In genomic region chr22:20313306-20314077, GRCh38 we compare ENCODE assay signal across 9 cellular contexts. TPM values are rescaled to one million over a fixed set of nuclear protein-coding genes. Genes with fewer than 3 reads are reported as not detected.
DNase-seq lines count a peak whose midpoint lies in the region; ATAC-seq, FAIRE-seq and TF ChIP-seq lines count a peak whose summit lies in the region.
"Not testable (repeated sequence)": the region's sequence is repeated elsewhere in the genome, so short reads cannot be mapped to it uniquely, and the experiment has no call there.
"Had no signal": no experiment of that assay in that cellular context is flagged by ENCODE, and none has a peak within 500 bp of the region (broad histone marks: within the 10 kb centered on the region; RNA-seq: fewer than 3 reads in every experiment).

No MANE protein-coding gene starts in this region.

- peaks cover 15% of the 10 kb centered on the region for H3K4me1 Mint-ChIP-seq in activated CD8-positive, alpha-beta T cell treated with anti-CD3 and anti-CD28 coated beads, Interleukin-2, amount 10 ng/mL, durations not matched to agents 7 days and 5 days (ENCODE audit: low read depth)
- H3K4me1 Mint-ChIP-seq in osteocyte (ENCODE audit: unreplicated experiment) (peaks cover 22% of the 10 kb centered on the region), type B pancreatic cell (ENCODE audit: unreplicated experiment) (peaks cover 17% of the 10 kb centered on the region)

- H3K4me2 ChIP-seq in GM23248 (ENCODE audit: unreplicated experiment); PC-3 (ENCODE audit: low read length); K562 (ENCODE audit: insufficient read depth, low read length); HepG2 (ENCODE audit: low read depth, low read length): not testable (repeated sequence)

- not testable (repeated sequence) for H3K27ac ChIP-seq in GM23248; PC-3 (ENCODE audit: low read length); K562 (ENCODE audit: extremely low read depth, low read depth, low read length); HepG2 (ENCODE audit: extremely low read length, insufficient read depth, low read length)

- not testable (repeated sequence) for H3K36me3 ChIP-seq in GM23248 (ENCODE audit: low read depth); PC-3 (ENCODE audit: low read depth, low read length); K562 (ENCODE audit: control insufficient read depth, insufficient read depth, low read length); HepG2 (replicated peaks in 1 of 2; ENCODE audit: control insufficient read depth in 1 of 2, insufficient read depth in 2 of 2, low read length in 2 of 2)

- H3K9ac ChIP-seq in GM23248; PC-3 (ENCODE audit: low read length); K562 (ENCODE audit: insufficient read depth in 1 of 2, low read depth in 2 of 2, low read length in 2 of 2); HepG2 (ENCODE audit: insufficient read depth, low read depth, low read length): not testable (repeated sequence)

- not testable (repeated sequence) for TF ChIP-seq POLR2A in K562 (conservative IDR thresholded peaks at IDR 0.05); HepG2 (IDR thresholded peaks at IDR 0.05; ENCODE audit: insufficient read depth in 1 of 2, low read depth in 2 of 2, low read length in 2 of 2)

- H2AFZ ChIP-seq in GM23248; PC-3 (ENCODE audit: low read length); K562 (ENCODE audit: low read depth, low read length); HepG2 (ENCODE audit: low read length): not testable (repeated sequence)

- not testable (repeated sequence) for H3F3A ChIP-seq in GM23248 (ENCODE audit: insufficient read depth); PC-3 (ENCODE audit: low read length, unreplicated experiment)

- H3K4me1 ChIP-seq in GM23248 (ENCODE audit: insufficient read depth) (peaks cover 16% of the 10 kb centered on the region), K562 (replicated peaks in 1 of 2; ENCODE audit: control insufficient read depth in 2 of 2, insufficient read depth in 2 of 2, low read length in 2 of 2) (peaks cover 14 to 39% of the 10 kb centered on the region in 2 experiments; a peak in 4 of 5 replicates), HepG2 (ENCODE audit: insufficient read depth, low read length) (peaks cover 22% of the 10 kb centered on the region)
- not testable (repeated sequence) for H3K4me1 ChIP-seq in PC-3 (ENCODE audit: insufficient read depth, low read length)

- H3K9me1 ChIP-seq in K562 (ENCODE audit: control insufficient read depth, insufficient read depth, low read length) = not testable (repeated sequence)

- H3K9me3 Mint-ChIP-seq in activated CD8-positive, alpha-beta T cell treated with anti-CD3 and anti-CD28 coated beads, Interleukin-2, amount 10 ng/mL, durations not matched to agents 7 days and 5 days (ENCODE audit: insufficient read depth); osteocyte (ENCODE audit: unreplicated experiment); type B pancreatic cell: not testable (repeated sequence)

- H3K27ac Mint-ChIP-seq in activated CD8-positive, alpha-beta T cell treated with anti-CD3 and anti-CD28 coated beads, Interleukin-2, amount 10 ng/mL, durations not matched to agents 7 days and 5 days; osteocyte (ENCODE audit: unreplicated experiment); type B pancreatic cell: not testable (repeated sequence)

- H3K4me3 ChIP-seq in GM23248; PC-3 (ENCODE audit: low read length); K562; epithelial cell of proximal tubule (ENCODE audit: low read depth, low read length); HepG2 (replicated peaks in 1 of 3; ENCODE audit: insufficient read depth in 1 of 3, low read depth in 2 of 3, low read length in 3 of 3): not testable (repeated sequence)

- 79 to 92% methylated on average over 7 to 9 of the region's 11 CpGs for WGBS in GM23248 (ENCODE audit: low coverage in 1 of 2, low lambda C conversion rate in 2 of 2, missing lambda C conversion rate in 2 of 2), 2 experiments
- 58% methylated on average over 10 of the region's 11 CpGs for WGBS in K562 (ENCODE audit: insufficient coverage, low coverage, missing lambda C conversion rate)
- 70% methylated on average over 7 of the region's 11 CpGs for WGBS in HepG2 (ENCODE audit: low lambda C conversion rate)

- in situ Hi-C loops in GM23248 (cut with MboI); HepG2 (cut with HindIII; ENCODE audit: extremely low pct_ligation_motif_present, low pct_unique_long_range_greater_than_20kb): not testable (repeated sequence)
- in situ Hi-C loops in K562 (cut with MboI) = loop anchor here (5.0 to 25.0 kb wide), 2 partner anchors 1396 to 1901 kb away; no protein-coding TSS in a partner anchor

- H3K27me3 ChIP-seq in GM23248 (replicated peaks; ENCODE audit: insufficient read depth); PC-3 (ENCODE audit: low read length); HepG2 (ENCODE audit: control insufficient read depth in 1 of 2, insufficient read depth in 2 of 2, low read length in 2 of 2): not testable (repeated sequence)
- peaks cover 12 to 21% of the 10 kb centered on the region in 2 experiments; a peak in 4 of 5 replicates for H3K27me3 ChIP-seq in K562 (ENCODE audit: control insufficient read depth in 2 of 2, insufficient read depth in 2 of 2, low read length in 2 of 2)

- not testable (repeated sequence) for H3K9me3 ChIP-seq in GM23248 (ENCODE audit: low read depth); PC-3 (ENCODE audit: low read length); K562 (replicated peaks; ENCODE audit: control insufficient read depth, insufficient read depth, low read depth, low read length); HepG2 (ENCODE audit: low read length)

- H3K36me3 Mint-ChIP-seq in activated CD8-positive, alpha-beta T cell treated with anti-CD3 and anti-CD28 coated beads, Interleukin-2, amount 10 ng/mL, durations not matched to agents 7 days and 5 days (ENCODE audit: low read depth); osteocyte (ENCODE audit: unreplicated experiment); type B pancreatic cell: not testable (repeated sequence)

- H3K79me2 ChIP-seq in GM23248 (ENCODE audit: insufficient read depth) (peaks cover 21% of the 10 kb centered on the region), PC-3 (ENCODE audit: low read length) (peaks cover 21% of the 10 kb centered on the region; the same call in 1 of the 2 replicates)
- not testable (repeated sequence) for H3K79me2 ChIP-seq in K562 (ENCODE audit: control insufficient read depth, insufficient read depth, low read length); HepG2 (ENCODE audit: insufficient read depth, low read length)

- TF ChIP-seq CTCF in PC-3 (conservative IDR thresholded peaks at IDR 0.05; ENCODE audit: low read depth, low read length); HepG2 (CRISPR knock-in tag; IDR thresholded peaks at IDR 0.05): not testable (repeated sequence)
- TF ChIP-seq CTCF in K562 (IDR thresholded peaks at IDR 0.05 in 2 of 3, conservative IDR thresholded peaks at IDR 0.05 in 1 of 3; ENCODE audit: insufficient read depth in 2 of 3, low read depth in 1 of 3, low read length in 3 of 3) (peak in 2 of 3 experiments; percentile 21 to 28; a peak in 3 of 6 replicates), epithelial cell of proximal tubule (conservative IDR thresholded peaks at IDR 0.05; ENCODE audit: low read depth, low read length) (peak; percentile 2), osteocyte (IDR thresholded peaks at IDR 0.05) (peak; percentile 19), type B pancreatic cell (conservative IDR thresholded peaks at IDR 0.05) (peak; percentile 41)

- H4K20me1 ChIP-seq in GM23248 (ENCODE audit: insufficient read depth); PC-3 (ENCODE audit: low read length); HepG2 (ENCODE audit: insufficient read depth, low read length): not testable (repeated sequence)
- H4K20me1 ChIP-seq in K562 (replicated peaks; ENCODE audit: control insufficient read depth, insufficient read depth, low read length) = peaks cover 21% of the 10 kb centered on the region

- DNase-seq in GM23248 = peak; percentile 12
- not testable (repeated sequence) for DNase-seq in PC-3; epithelial cell of proximal tubule (ENCODE audit: low read depth); HepG2 (ENCODE audit: low spot score)
- peak; percentile 18 for DNase-seq in activated CD8-positive, alpha-beta T cell treated with anti-CD3 and anti-CD28 coated beads, Interleukin-2, amount 10 ng/mL, durations not matched to agents 7 days and 5 days
- peak in 1 of 4 experiments; percentile 42 for DNase-seq in K562 (ENCODE audit: extremely low read depth in 1 of 4, low spot score in 3 of 4)
- DNase-seq in osteocyte (ENCODE audit: extremely low spot score, unreplicated experiment) = peak; percentile 78
- peak; percentile 58 for DNase-seq in type B pancreatic cell (ENCODE audit: extremely low spot score, unreplicated experiment)

- FAIRE-seq in K562 (lab: Jason Lieb, UNC) = peak; percentile 42
- peak; percentile 90 for FAIRE-seq in HepG2 (lab: Jason Lieb, UNC)

- CTCF ChIA-PET in PC-3 (lab: Charles Lee); activated CD8-positive, alpha-beta T cell treated with anti-CD3 and anti-CD28 coated beads, Interleukin-2, amount 10 ng/mL, durations not matched to agents 7 days and 5 days (lab: Charles Lee); K562 (lab: Yijun Ruan, JAX; ENCODE audit: low intra/inter-chr PET ratio); HepG2 (lab: Yijun Ruan, JAX; ENCODE audit: low intra/inter-chr PET ratio, low total read pairs): not testable (repeated sequence)

- peak in 1 of 2 experiments; percentile 19; a peak in 1 of 4 replicates for TF ChIP-seq RAD21 in K562 (CRISPR knock-in tag; conservative IDR thresholded peaks at IDR 0.05 in 1 of 2, IDR thresholded peaks at IDR 0.05 in 1 of 2)
- not testable (repeated sequence) for TF ChIP-seq RAD21 in HepG2 (CRISPR knock-in tag; IDR thresholded peaks at IDR 0.05)

- not testable (repeated sequence) for BruUV-seq in PC-3 (replicated peaks; lab: Mats Ljungman, UMichigan); K562 (replicated peaks; lab: Mats Ljungman, UMichigan); HepG2 (replicated peaks; lab: Mats Ljungman, UMichigan)

- H3K4me3 Mint-ChIP-seq in activated CD8-positive, alpha-beta T cell treated with anti-CD3 and anti-CD28 coated beads, Interleukin-2, amount 10 ng/mL, durations not matched to agents 7 days and 5 days; osteocyte (ENCODE audit: unreplicated experiment); type B pancreatic cell: not testable (repeated sequence)

- H3K27me3 Mint-ChIP-seq in activated CD8-positive, alpha-beta T cell treated with anti-CD3 and anti-CD28 coated beads, Interleukin-2, amount 10 ng/mL, durations not matched to agents 7 days and 5 days (ENCODE audit: low read depth); osteocyte (ENCODE audit: unreplicated experiment); type B pancreatic cell: not testable (repeated sequence)

- intact Hi-C loops in PC-3 (cut with micrococcal nuclease); K562 (cut with micrococcal nuclease); HepG2 (cut with micrococcal nuclease; ENCODE audit: unreplicated experiment): not testable (repeated sequence)

- POLR2A ChIA-PET in PC-3 (lab: Charles Lee; ENCODE audit: unreplicated experiment); activated CD8-positive, alpha-beta T cell treated with anti-CD3 and anti-CD28 coated beads, Interleukin-2, amount 10 ng/mL, durations not matched to agents 7 days and 5 days (lab: Charles Lee); HepG2 (lab: Yijun Ruan, JAX): not testable (repeated sequence)
- POLR2A ChIA-PET in K562 (lab: Yijun Ruan, JAX) = interaction anchor here (0.7 to 1.7 kb wide), 4 partner anchors 10 to 75 kb away, joined by 3 to 4 read pairs (median 4); no protein-coding TSS in a partner anchor

- ATAC-seq in PC-3 (peak; percentile 56), K562 (peak; percentile 73), HepG2 (peak; percentile 87)
- not testable (repeated sequence) for ATAC-seq in activated CD8-positive, alpha-beta T cell treated with anti-CD3 and anti-CD28 coated beads, Interleukin-2, amount 10 ng/mL, durations not matched to agents 7 days and 5 days

- not testable (repeated sequence) for H3K9me2 ChIP-seq in GM23248 (ENCODE audit: insufficient read depth); PC-3 (replicated peaks; ENCODE audit: low read length)

- TF ChIP-seq EP300 in K562 (IDR thresholded peaks at IDR 0.05; ENCODE audit: low read length); HepG2 (IDR thresholded peaks at IDR 0.05; ENCODE audit: low read depth in 2 of 2, low read length in 2 of 2); HepG2 (CRISPR knock-in tag; IDR thresholded peaks at IDR 0.05; ENCODE audit: borderline replicate concordance): not testable (repeated sequence)

RNA-seq across cellular contexts. Expression of gene DGCR6L, which starts 6.4 kb away (rescaled TPM):
- 73.3 and 84.6 TPM in 2 replicates for total RNA-seq in GM23248 (2014; rRNA removed; shearing (Covaris generic))
- 111 and 114 TPM in 2 replicates for polyA plus RNA-seq in GM23248 (2016; fragmentation: Nextera tagmentation; extraction: Ambion mirVana)
- 78.1 and 84.8 TPM in 2 replicates for total RNA-seq in PC-3 (2014; rRNA removed)
- total RNA-seq in activated CD8-positive, alpha-beta T cell treated with anti-CD3 and anti-CD28 coated beads, Interleukin-2, amount 10 ng/mL, durations not matched to agents 7 days and 5 days = 10 to 100 TPM; 50.4 to 56.3 TPM
- total RNA-seq in K562 (2011; cell fraction: chromatin; rRNA removed; ENCODE audit: low replicate concordance) = 5.8 and 25.8 TPM in 2 replicates
- 37.9 and 39.6 TPM in 2 replicates for total RNA-seq in K562 (2011; cell fraction: nucleolus; rRNA removed)
- total RNA-seq in K562 (2011; cell fraction: nucleoplasm; rRNA removed) = 19.9 and 28.5 TPM in 2 replicates
- 151 and 163 TPM in 2 replicates for total RNA-seq in K562 (2014; rRNA removed)
- 14.1 and 20.0 TPM in 2 replicates for total RNA-seq in K562 (2014; rRNA removed; fragmentation: Illumina TruSeq; extraction: Trizol)
- 78.1 and 78.6 TPM in 2 replicates for total RNA-seq in K562 (2015; rRNA removed; fragmentation: Illumina TruSeq; extraction: Trizol)
- 95.3 and 101 TPM in 2 replicates for total RNA-seq in K562 (2021)
- 51.0 and 88.0 TPM in 2 replicates for polyA plus RNA-seq in K562 (2011; rRNA removed)
- 116 and 204 TPM in 2 replicates for polyA plus RNA-seq in K562 (2011; cell fraction: cytosol; rRNA removed)
- 72.9 and 95.1 TPM in 2 replicates for polyA plus RNA-seq in K562 (2011; cell fraction: nucleus; rRNA removed)
- 80.6 and 161 TPM in 2 replicates for polyA plus RNA-seq in K562 (2012)
- polyA plus RNA-seq in K562 (2014; fragmentation: Illumina TruSeq; extraction: Trizol) = 40.4 and 66.5 TPM in 2 replicates
- 1 to 10 TPM; 3.6 to 8.1 TPM for polyA plus RNA-seq in K562 (2014; fragmentation: Nextera tagmentation; extraction: Ambion mirVana)
- polyA plus RNA-seq in K562 (2014; rRNA removed) = 113 and 117 TPM in 2 replicates
- 14.8 and 17.4 TPM in 2 replicates for polyA minus RNA-seq in K562 (2011; rRNA and poly(A)+ RNA removed)
- 35.4 and 39.9 TPM in 2 replicates for polyA minus RNA-seq in K562 (2011; cell fraction: cytosol; rRNA and poly(A)+ RNA removed)
- 29.2 and 43.1 TPM in 2 replicates for polyA minus RNA-seq in K562 (2011; cell fraction: nucleus; rRNA and poly(A)+ RNA removed)
- 56.9 and 65.2 TPM in 2 replicates for total RNA-seq in epithelial cell of proximal tubule
- total RNA-seq in HepG2 (2016; rRNA removed; fragmentation: Illumina TruSeq; extraction: Trizol) = 28.6 and 35.3 TPM in 2 replicates
- total RNA-seq in HepG2 (2016; cell fraction: cytosol; rRNA removed; fragmentation: Illumina TruSeq; extraction: Trizol; ENCODE audit: low read depth) = 183 and 197 TPM in 2 replicates
- total RNA-seq in HepG2 (2016; cell fraction: insoluble cytoplasmic fraction; rRNA removed; fragmentation: Illumina TruSeq; extraction: Trizol) = 29.9 and 35.6 TPM in 2 replicates
- total RNA-seq in HepG2 (2016; cell fraction: membrane; rRNA removed; fragmentation: Illumina TruSeq; extraction: Trizol) = 126 and 141 TPM in 2 replicates
- 12.8 and 14.2 TPM in 2 replicates for total RNA-seq in HepG2 (2016; cell fraction: nucleus; rRNA removed; fragmentation: Illumina TruSeq; extraction: Trizol)
- polyA plus RNA-seq in HepG2 (2011; rRNA removed) = 17.5 and 21.0 TPM in 2 replicates
- 19.5 and 31.1 TPM in 2 replicates for polyA plus RNA-seq in HepG2 (2011; cell fraction: cytosol; rRNA removed)
- polyA plus RNA-seq in HepG2 (2011; cell fraction: nucleus; rRNA removed) = 16.0 and 19.9 TPM in 2 replicates
- polyA plus RNA-seq in HepG2 (2012) = 11.2 and 14.4 TPM in 2 replicates
- 265 and 266 TPM in 2 replicates for polyA plus RNA-seq in HepG2 (2016; cell fraction: cytosol; fragmentation: Illumina TruSeq; extraction: Trizol; ENCODE audit: low read depth)
- polyA plus RNA-seq in HepG2 (2016; cell fraction: insoluble cytoplasmic fraction; fragmentation: Illumina TruSeq; extraction: Trizol; ENCODE audit: low read depth) = 34.5 and 37.0 TPM in 2 replicates
- polyA plus RNA-seq in HepG2 (2016; cell fraction: membrane; fragmentation: Illumina TruSeq; extraction: Trizol; ENCODE audit: low read depth) = 152 and 154 TPM in 2 replicates
- polyA plus RNA-seq in HepG2 (2016; cell fraction: nucleus; fragmentation: Illumina TruSeq; extraction: Trizol; ENCODE audit: insufficient read depth, low read depth) = 28.6 and 30.7 TPM in 2 replicates
- polyA minus RNA-seq in HepG2 (2011; rRNA and poly(A)+ RNA removed; ENCODE audit: low replicate concordance) = 13.0 and 13.4 TPM in 2 replicates
- polyA minus RNA-seq in HepG2 (2011; cell fraction: cytosol; rRNA and poly(A)+ RNA removed) = 6.3 and 8.1 TPM in 2 replicates
- 3.0 and 4.2 TPM in 2 replicates for polyA minus RNA-seq in HepG2 (2011; cell fraction: nucleus; rRNA and poly(A)+ RNA removed)
- total RNA-seq in osteocyte = 55.0 and 59.4 TPM in 2 replicates
- total RNA-seq in type B pancreatic cell (ENCODE audit: low replicate concordance) = 35.9 and 46.6 TPM in 2 replicates

RNA-seq across cellular contexts. Expression of gene RTN4R, which starts 45.4 kb away (rescaled TPM):
- total RNA-seq in GM23248 (2014; rRNA removed; shearing (Covaris generic)) = 1.4 TPM in 1 of 2 replicates, not detected in the other
- polyA plus RNA-seq in GM23248 (2016; fragmentation: Nextera tagmentation; extraction: Ambion mirVana) (0.25 and 0.47 TPM in 2 replicates), K562 (2011; rRNA removed) (1.3 and 4.4 TPM in 2 replicates), K562 (2014; fragmentation: Illumina TruSeq; extraction: Trizol) (0.46 TPM in 1 of 2 replicates, not detected in the other), K562 (2014; fragmentation: Nextera tagmentation; extraction: Ambion mirVana) (under 1 TPM in 1 of 2 experiments, not detected in 1; 0.04 TPM), K562 (2014; rRNA removed) (1.2 and 2.3 TPM in 2 replicates), HepG2 (2011; rRNA removed) (0.54 and 0.77 TPM in 2 replicates)
- total RNA-seq in PC-3 (2014; rRNA removed) (10.4 and 12.2 TPM in 2 replicates), K562 (2014; rRNA removed) (1.5 and 2.3 TPM in 2 replicates), K562 (2014; rRNA removed; fragmentation: Illumina TruSeq; extraction: Trizol) (not detected in 2 replicates), K562 (2015; rRNA removed; fragmentation: Illumina TruSeq; extraction: Trizol) (0.41 and 0.43 TPM in 2 replicates), K562 (2021) (2.8 and 3.0 TPM in 2 replicates), epithelial cell of proximal tubule (12.1 and 18.6 TPM in 2 replicates), HepG2 (2016; rRNA removed; fragmentation: Illumina TruSeq; extraction: Trizol) (0.11 and 0.22 TPM in 2 replicates), osteocyte (1.5 and 2.1 TPM in 2 replicates), type B pancreatic cell (ENCODE audit: low replicate concordance) (9.0 and 12.8 TPM in 2 replicates)
- 1 to 10 TPM; 3.7 to 3.8 TPM for total RNA-seq in activated CD8-positive, alpha-beta T cell treated with anti-CD3 and anti-CD28 coated beads, Interleukin-2, amount 10 ng/mL, durations not matched to agents 7 days and 5 days
- total RNA-seq in K562 (2011; cell fraction: chromatin; rRNA removed; ENCODE audit: low replicate concordance) = 0.62 and 4.8 TPM in 2 replicates
- total RNA-seq in K562 (2011; cell fraction: nucleolus; rRNA removed) = 7.4 and 9.8 TPM in 2 replicates
- total RNA-seq in K562 (2011; cell fraction: nucleoplasm; rRNA removed) = 3.2 and 3.7 TPM in 2 replicates
- 5.9 and 9.9 TPM in 2 replicates for polyA plus RNA-seq in K562 (2011; cell fraction: cytosol; rRNA removed)
- polyA plus RNA-seq in K562 (2011; cell fraction: nucleus; rRNA removed) = 2.9 and 3.5 TPM in 2 replicates
- 2.9 and 4.6 TPM in 2 replicates for polyA plus RNA-seq in K562 (2012)
- 1.0 and 1.5 TPM in 2 replicates for polyA minus RNA-seq in K562 (2011; rRNA and poly(A)+ RNA removed)
- 5.1 and 13.6 TPM in 2 replicates for polyA minus RNA-seq in K562 (2011; cell fraction: cytosol; rRNA and poly(A)+ RNA removed)
- 0.40 and 1.3 TPM in 2 replicates for polyA minus RNA-seq in K562 (2011; cell fraction: nucleus; rRNA and poly(A)+ RNA removed)
- total RNA-seq in HepG2 (2016; cell fraction: cytosol; rRNA removed; fragmentation: Illumina TruSeq; extraction: Trizol; ENCODE audit: low read depth) = 0.20 and 0.35 TPM in 2 replicates
- 0.10 and 0.35 TPM in 2 replicates for total RNA-seq in HepG2 (2016; cell fraction: insoluble cytoplasmic fraction; rRNA removed; fragmentation: Illumina TruSeq; extraction: Trizol)
- total RNA-seq in HepG2 (2016; cell fraction: membrane; rRNA removed; fragmentation: Illumina TruSeq; extraction: Trizol) = 0.49 and 0.93 TPM in 2 replicates
- 0.65 TPM in 1 of 2 replicates, not detected in the other for total RNA-seq in HepG2 (2016; cell fraction: nucleus; rRNA removed; fragmentation: Illumina TruSeq; extraction: Trizol)
- polyA plus RNA-seq in HepG2 (2011; cell fraction: cytosol; rRNA removed) = 0.36 and 1.4 TPM in 2 replicates
- polyA plus RNA-seq in HepG2 (2011; cell fraction: nucleus; rRNA removed) = 0.54 and 1.4 TPM in 2 replicates
- 0.07 and 0.17 TPM in 2 replicates for polyA plus RNA-seq in HepG2 (2012)
- polyA plus RNA-seq in HepG2 (2016; cell fraction: cytosol; fragmentation: Illumina TruSeq; extraction: Trizol; ENCODE audit: low read depth) = 0.42 and 0.51 TPM in 2 replicates
- polyA plus RNA-seq in HepG2 (2016; cell fraction: insoluble cytoplasmic fraction; fragmentation: Illumina TruSeq; extraction: Trizol; ENCODE audit: low read depth) = 0.57 and 0.67 TPM in 2 replicates
- 0.86 and 1.3 TPM in 2 replicates for polyA plus RNA-seq in HepG2 (2016; cell fraction: membrane; fragmentation: Illumina TruSeq; extraction: Trizol; ENCODE audit: low read depth)
- polyA plus RNA-seq in HepG2 (2016; cell fraction: nucleus; fragmentation: Illumina TruSeq; extraction: Trizol; ENCODE audit: insufficient read depth, low read depth) = 0.70 and 1.5 TPM in 2 replicates
- polyA minus RNA-seq in HepG2 (2011; rRNA and poly(A)+ RNA removed; ENCODE audit: low replicate concordance) = 2.3 and 4.0 TPM in 2 replicates
- polyA minus RNA-seq in HepG2 (2011; cell fraction: cytosol; rRNA and poly(A)+ RNA removed) = 0.99 and 1.4 TPM in 2 replicates
- polyA minus RNA-seq in HepG2 (2011; cell fraction: nucleus; rRNA and poly(A)+ RNA removed) = not detected in 2 replicates
- total RNA-seq: activated B cell treated with CpG ODN at 0.5 μM for 24 hours had no signal
